In genomic region chr17:45578516-45579455, GRCh38 we compare ENCODE assay signal across 20 cellular contexts.
A peak's percentile ranks its signal among the peaks of the same experiment; 100 is the strongest.
DNase-seq lines count a peak whose midpoint lies in the region; ATAC-seq, FAIRE-seq and TF ChIP-seq lines count a peak whose summit lies in the region.
"Had no signal": no experiment of that assay in that cellular context is flagged by ENCODE, and none has a peak within 500 bp of the region (broad histone marks: within the 10 kb centered on the region; RNA-seq: fewer than 3 reads in every experiment).

No MANE protein-coding gene starts in this region.

- H3K36me3 ChIP-seq in RWPE2 (ENCODE audit: low read depth) = peaks cover 16% of the 10 kb centered on the region
- H3K36me3 ChIP-seq: thoracic aorta had no signal

- TF ChIP-seq CTCF in RWPE2 (IDR thresholded peaks at IDR 0.05; ENCODE audit: poor library complexity, severe bottlenecking) = no peak

- no peak overlapping the region for H3K4me3 ChIP-seq in RWPE2 (ENCODE audit: severe bottlenecking)
- H3K4me3 ChIP-seq: body of pancreas, SJCRH30, thoracic aorta had no signal

- peak; percentile 53 for ATAC-seq in RWPE2 (ENCODE audit: low read depth)
- no peak for ATAC-seq in stimulated activated effector memory CD8-positive, alpha-beta T cell treated with anti-CD3 and anti-CD28 coated beads, Interleukin-12 subunit alpha, Interleukin-12 subunit beta, amount 100 ng/mL, for 72 hours
- no peak for ATAC-seq in stimulated activated naive CD8-positive, alpha-beta T cell treated with anti-CD3 and anti-CD28 coated beads, Interleukin-15, amount 100 ng/mL, for 72 hours
- ATAC-seq: body of pancreas had no signal

- DNase-seq in GM12891 (ENCODE audit: insufficient read length, low spot score) = no peak
- DNase-seq in RWPE2 (ENCODE audit: low spot score) = no peak
- DNase-seq in fibroblast of gingiva (ENCODE audit: low read depth) = peak; percentile 4
- DNase-seq in stimulated activated effector memory CD8-positive, alpha-beta T cell treated with anti-CD3 and anti-CD28 coated beads, Interleukin-12 subunit alpha, Interleukin-12 subunit beta, amount 100 ng/mL, for 72 hours (ENCODE audit: low spot score in 2 of 2) = no peak
- DNase-seq in NCI-H187 (lab: John Stamatoyannopoulos, UW) = no peak
- no peak for DNase-seq in stimulated activated naive CD8-positive, alpha-beta T cell treated with anti-CD3 and anti-CD28 coated beads, Interleukin-15, amount 100 ng/mL, for 72 hours
- no peak for DNase-seq in activated T-cell treated with anti-CD3 and anti-CD28 coated beads for 4 hours
- DNase-seq: activated CD4-positive, CD25-positive, alpha-beta regulatory T cell treated with anti-CD3 and anti-CD28 coated beads, Interleukin-2, amount 50 U/mL, for 72 hours; activated CD8-positive, alpha-beta memory T cell treated with anti-CD3 and anti-CD28 coated beads, Interleukin-2, amount 50 U/mL, for 4 hours; activated naive CD4-positive, alpha-beta T cell treated with Interleukin-2 at 50 U/mL for 16 hours; body of pancreas; C1 segment of cervical spinal cord; DMS79 treated with DMSO at 0.1 percent for 48 hours; hippocampal formation; NCI-H345; SJCRH30; stimulated activated CD4-positive, alpha-beta T cell treated with anti-CD3 and anti-CD28 coated beads, Interleukin-4, amount 100 ng/mL, for 1 hour; T-helper 9 cell had no signal

- H3K27ac Mint-ChIP-seq in stimulated activated effector memory CD8-positive, alpha-beta T cell treated with anti-CD3 and anti-CD28 coated beads, Interleukin-12 subunit alpha, Interleukin-12 subunit beta, amount 100 ng/mL, for 72 hours = peak overlapping the region; percentile 14
- no peak overlapping the region for H3K27ac Mint-ChIP-seq in stimulated activated naive CD8-positive, alpha-beta T cell treated with anti-CD3 and anti-CD28 coated beads, Interleukin-15, amount 100 ng/mL, for 72 hours
- H3K27ac Mint-ChIP-seq: dendritic cell treated with granulocyte-macrophage colony-stimulating factor and Interleukin-4, amounts not matched to agents 40 ng/mL and 50 ng/mL, for 4 days had no signal

- no peak for TF ChIP-seq POLR2A in GM12891 (IDR thresholded peaks at IDR 0.05; ENCODE audit: low read depth, low read length)

- H3K27me3 Mint-ChIP-seq in stimulated activated naive CD8-positive, alpha-beta T cell treated with anti-CD3 and anti-CD28 coated beads, Interleukin-15, amount 100 ng/mL, for 72 hours = no peaks in the 10 kb centered on the region
- H3K27me3 Mint-ChIP-seq: dendritic cell treated with granulocyte-macrophage colony-stimulating factor and Interleukin-4, amounts not matched to agents 40 ng/mL and 50 ng/mL, for 4 days had no signal

- H3K27ac ChIP-seq in RWPE2 (ENCODE audit: poor library complexity, severe bottlenecking) = peak overlapping the region; percentile 3
- H3K27ac ChIP-seq: body of pancreas, SJCRH30, thoracic aorta had no signal

- peak; percentile 84 for FAIRE-seq in GM12891 (lab: Jason Lieb, UNC)

- H3K4me1 ChIP-seq in RWPE2 (ENCODE audit: insufficient read depth, poor library complexity, severe bottlenecking) = peaks cover 36% of the 10 kb centered on the region
- H3K4me1 ChIP-seq: SJCRH30 had no signal

- no peaks in the 10 kb centered on the region for H3K27me3 ChIP-seq in RWPE2 (ENCODE audit: insufficient read depth, poor library complexity, severe bottlenecking)
- H3K27me3 ChIP-seq: body of pancreas, SJCRH30 had no signal

- H3K9me3 ChIP-seq in RWPE2 (ENCODE audit: severe bottlenecking) = no peaks in the 10 kb centered on the region
- H3K9me3 ChIP-seq: body of pancreas, SJCRH30, thoracic aorta had no signal

- H3K4me1 Mint-ChIP-seq in stimulated activated effector memory CD8-positive, alpha-beta T cell treated with anti-CD3 and anti-CD28 coated beads, Interleukin-12 subunit alpha, Interleukin-12 subunit beta, amount 100 ng/mL, for 72 hours = peaks cover 58% of the 10 kb centered on the region
- peaks cover 67% of the 10 kb centered on the region for H3K4me1 Mint-ChIP-seq in stimulated activated naive CD8-positive, alpha-beta T cell treated with anti-CD3 and anti-CD28 coated beads, Interleukin-15, amount 100 ng/mL, for 72 hours

- H3K36me3 Mint-ChIP-seq in stimulated activated effector memory CD8-positive, alpha-beta T cell treated with anti-CD3 and anti-CD28 coated beads, Interleukin-12 subunit alpha, Interleukin-12 subunit beta, amount 100 ng/mL, for 72 hours = peaks cover 23% of the 10 kb centered on the region

- H3K4me3 Mint-ChIP-seq in stimulated activated effector memory CD8-positive, alpha-beta T cell treated with anti-CD3 and anti-CD28 coated beads, Interleukin-12 subunit alpha, Interleukin-12 subunit beta, amount 100 ng/mL, for 72 hours = no peak overlapping the region
- H3K4me3 Mint-ChIP-seq in stimulated activated naive CD8-positive, alpha-beta T cell treated with anti-CD3 and anti-CD28 coated beads, Interleukin-15, amount 100 ng/mL, for 72 hours = no peak overlapping the region
- H3K4me3 Mint-ChIP-seq: dendritic cell treated with granulocyte-macrophage colony-stimulating factor and Interleukin-4, amounts not matched to agents 40 ng/mL and 50 ng/mL, for 4 days had no signal

- no peaks in the 10 kb centered on the region for H3K9me3 Mint-ChIP-seq in stimulated activated effector memory CD8-positive, alpha-beta T cell treated with anti-CD3 and anti-CD28 coated beads, Interleukin-12 subunit alpha, Interleukin-12 subunit beta, amount 100 ng/mL, for 72 hours
- no peaks in the 10 kb centered on the region for H3K9me3 Mint-ChIP-seq in stimulated activated naive CD8-positive, alpha-beta T cell treated with anti-CD3 and anti-CD28 coated beads, Interleukin-15, amount 100 ng/mL, for 72 hours
- H3K9me3 Mint-ChIP-seq: dendritic cell treated with granulocyte-macrophage colony-stimulating factor and Interleukin-4, amounts not matched to agents 40 ng/mL and 50 ng/mL, for 4 days had no signal

TF ChIP-seq in GM12891, 5 proteins besides CTCF, POLR2A, EP300 and RAD21:
- TF ChIP-seq TAF1 (IDR thresholded peaks at IDR 0.05; ENCODE audit: low read depth, low read length) (no peak), SPI1 (IDR thresholded peaks at IDR 0.05; ENCODE audit: low read depth, low read length) (no peak), POLR2AphosphoS5 (IDR thresholded peaks at IDR 0.05; ENCODE audit: low read depth, low read length) (no peak), POU2F2 (IDR thresholded peaks at IDR 0.05; ENCODE audit: low read depth, low read length) (no peak), PAX5 (IDR thresholded peaks at IDR 0.05; ENCODE audit: insufficient read depth, low read length, severe bottlenecking) (no peak)
TF ChIP-seq in GM12891: peak in this region for 0.
